ENCODE assay signal across 10 cellular contexts in the genomic region with DNA sequence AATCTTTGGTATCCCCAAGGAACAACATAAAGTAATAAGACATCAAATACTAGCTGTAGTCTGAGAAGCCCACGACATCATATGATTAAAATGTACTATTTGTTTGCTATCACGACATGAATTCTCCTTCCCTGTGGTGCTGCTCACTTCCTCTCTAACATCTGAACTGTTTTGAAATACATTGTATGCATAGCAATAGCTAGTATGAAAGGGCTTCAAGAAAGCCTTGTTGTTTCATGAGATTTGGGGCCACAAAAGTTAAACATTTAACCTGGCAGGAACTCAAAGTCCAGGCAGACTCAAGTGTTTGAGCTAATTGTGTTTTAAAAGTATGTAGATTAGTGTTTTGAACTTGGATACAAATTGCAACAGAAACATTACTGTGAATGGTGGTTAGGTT.
DNase-seq lines count a peak whose midpoint lies in the region; ATAC-seq lines count a peak whose summit lies in the region.
"Had no signal": no experiment of that assay in that cellular context is flagged by ENCODE, and none has a peak within 500 bp of the region (broad histone marks: within the 10 kb centered on the region; RNA-seq: fewer than 3 reads in every experiment).

No MANE protein-coding gene starts in this region.

- H3K4me3 ChIP-seq in HUES48 (ENCODE audit: low read depth, low read length) (no peak overlapping the region), MG63 (no peak overlapping the region)

- ATAC-seq in central memory CD8-positive, alpha-beta T cell (replicated peaks; ENCODE audit: extremely low read depth, poor library complexity, severe bottlenecking) = peak; percentile 27
- no peak for ATAC-seq in stimulated activated naive CD8-positive, alpha-beta T cell treated with anti-CD3 and anti-CD28 coated beads, Interleukin-15, amount 100 ng/mL, for 72 hours
- ATAC-seq in GM18519 (IDR thresholded peaks at IDR 0.05; ENCODE audit: low FRiP score, unreplicated experiment) = no peak

- H3K4me1 ChIP-seq in HUES48 (ENCODE audit: control insufficient read depth, insufficient read depth, low read length) = no peaks in the 10 kb centered on the region; the same call in 1 of the 2 replicates

- peaks cover 14% of the 10 kb centered on the region for H3K36me3 Mint-ChIP-seq in activated naive CD4-positive, alpha-beta T cell treated with anti-CD3 and anti-CD28 coated beads, Interleukin-2, amount 10 ng/mL, durations not matched to agents 7 days and 5 days
- peaks cover 15% of the 10 kb centered on the region for H3K36me3 Mint-ChIP-seq in central memory CD8-positive, alpha-beta T cell (ENCODE audit: insufficient read depth)

- H3K27me3 ChIP-seq in HUES48 (ENCODE audit: control insufficient read depth, insufficient read depth, low read length) (no peaks in the 10 kb centered on the region), MG63 (no peaks in the 10 kb centered on the region)

- peak overlapping the region; percentile 6 for H3K27ac Mint-ChIP-seq in activated naive CD4-positive, alpha-beta T cell treated with anti-CD3 and anti-CD28 coated beads, Interleukin-2, amount 10 ng/mL, durations not matched to agents 7 days and 5 days
- H3K27ac Mint-ChIP-seq in central memory CD8-positive, alpha-beta T cell (ENCODE audit: low read depth) = peak overlapping the region; percentile 88
- peak overlapping the region; percentile 86 to 92 for H3K27ac Mint-ChIP-seq in stimulated activated naive CD8-positive, alpha-beta T cell treated with anti-CD3 and anti-CD28 coated beads, Interleukin-15, amount 100 ng/mL, for 72 hours

- peaks cover 22% of the 10 kb centered on the region for H3K9me3 Mint-ChIP-seq in activated naive CD4-positive, alpha-beta T cell treated with anti-CD3 and anti-CD28 coated beads, Interleukin-2, amount 10 ng/mL, durations not matched to agents 7 days and 5 days
- H3K9me3 Mint-ChIP-seq in central memory CD8-positive, alpha-beta T cell = no peaks in the 10 kb centered on the region
- peaks cover 30 to 38% of the 10 kb centered on the region in 2 donors for H3K9me3 Mint-ChIP-seq in stimulated activated naive CD8-positive, alpha-beta T cell treated with anti-CD3 and anti-CD28 coated beads, Interleukin-15, amount 100 ng/mL, for 72 hours

- DNase-seq in activated naive CD4-positive, alpha-beta T cell treated with anti-CD3 and anti-CD28 coated beads, Interleukin-2, amount 10 ng/mL, durations not matched to agents 7 days and 5 days = no peak
- DNase-seq in activated naive CD4-positive, alpha-beta T cell treated with Interleukin-2 at 50 U/mL for 16 hours = no peak
- no peak for DNase-seq in central memory CD8-positive, alpha-beta T cell (ENCODE audit: low spot score in 2 of 2)
- DNase-seq in stimulated activated naive CD8-positive, alpha-beta T cell treated with anti-CD3 and anti-CD28 coated beads, Interleukin-15, amount 100 ng/mL, for 72 hours = no peak
- DNase-seq in MG63 = no peak
- no peak for DNase-seq in foreskin melanocyte
- DNase-seq: NCI-H1092 treated with DMSO at 0.1 percent for 48 hours had no signal

- no peak overlapping the region for H3K9ac ChIP-seq in HUES48 (ENCODE audit: low read depth, low read length)

- H3K4me1 Mint-ChIP-seq in activated naive CD4-positive, alpha-beta T cell treated with anti-CD3 and anti-CD28 coated beads, Interleukin-2, amount 10 ng/mL, durations not matched to agents 7 days and 5 days = peaks cover 34% of the 10 kb centered on the region
- H3K4me1 Mint-ChIP-seq in central memory CD8-positive, alpha-beta T cell = peaks cover 31% of the 10 kb centered on the region
- peaks cover 55% of the 10 kb centered on the region for H3K4me1 Mint-ChIP-seq in stimulated activated naive CD8-positive, alpha-beta T cell treated with anti-CD3 and anti-CD28 coated beads, Interleukin-15, amount 100 ng/mL, for 72 hours

- peak overlapping the region; percentile 29 for H3K27ac ChIP-seq in HUES48 (ENCODE audit: low read depth, low read length)
- H3K27ac ChIP-seq: C4-2B had no signal

- no peaks in the 10 kb centered on the region for H3K27me3 Mint-ChIP-seq in activated naive CD4-positive, alpha-beta T cell treated with anti-CD3 and anti-CD28 coated beads, Interleukin-2, amount 10 ng/mL, durations not matched to agents 7 days and 5 days
- no peaks in the 10 kb centered on the region for H3K27me3 Mint-ChIP-seq in central memory CD8-positive, alpha-beta T cell
- no peaks in the 10 kb centered on the region for H3K27me3 Mint-ChIP-seq in stimulated activated naive CD8-positive, alpha-beta T cell treated with anti-CD3 and anti-CD28 coated beads, Interleukin-15, amount 100 ng/mL, for 72 hours

- no peak overlapping the region for H3K4me3 Mint-ChIP-seq in activated naive CD4-positive, alpha-beta T cell treated with anti-CD3 and anti-CD28 coated beads, Interleukin-2, amount 10 ng/mL, durations not matched to agents 7 days and 5 days
- peak overlapping the region; percentile 60 for H3K4me3 Mint-ChIP-seq in central memory CD8-positive, alpha-beta T cell
- H3K4me3 Mint-ChIP-seq in stimulated activated naive CD8-positive, alpha-beta T cell treated with anti-CD3 and anti-CD28 coated beads, Interleukin-15, amount 100 ng/mL, for 72 hours = peak overlapping the region; percentile 6 to 40

- no peaks in the 10 kb centered on the region for H3K36me3 ChIP-seq in HUES48 (ENCODE audit: control insufficient read depth, insufficient read depth, low read length)
- H3K36me3 ChIP-seq in MG63 = no peaks in the 10 kb centered on the region

- H3K9me3 ChIP-seq in HUES48 (ENCODE audit: control insufficient read depth, insufficient read depth, low read length) = peaks cover 5% of the 10 kb centered on the region
- no peaks in the 10 kb centered on the region; the same call in 1 of the 2 replicates for H3K9me3 ChIP-seq in MG63

- CTCF ChIA-PET in activated naive CD4-positive, alpha-beta T cell treated with anti-CD3 and anti-CD28 coated beads, Interleukin-2, amount 10 ng/mL, durations not matched to agents 7 days and 5 days (lab: Charles Lee) = interaction anchor here (1.0 to 2.2 kb wide), 8 partner anchors 12 to 494 kb away, joined by 3 to 12 read pairs (median 4); no protein-coding TSS in a partner anchor

Comparison
In these comparisons a context has a peak if more than half of its experiments do, and no peak if none do; other contexts are left out.
1. H3K27ac Mint-ChIP-seq: peak in every context shown above with its lines; median percentile 89 in stimulated activated naive CD8-positive, alpha-beta T cell treated with anti-CD3 and anti-CD28 coated beads, Interleukin-15, amount 100 ng/mL, for 72 hours; 88 in central memory CD8-positive, alpha-beta T cell; 6 in activated naive CD4-positive, alpha-beta T cell treated with anti-CD3 and anti-CD28 coated beads, Interleukin-2, amount 10 ng/mL, durations not matched to agents 7 days and 5 days.